Comparison of ENCODE assay signal across 10 cellular contexts in the genomic region with DNA sequence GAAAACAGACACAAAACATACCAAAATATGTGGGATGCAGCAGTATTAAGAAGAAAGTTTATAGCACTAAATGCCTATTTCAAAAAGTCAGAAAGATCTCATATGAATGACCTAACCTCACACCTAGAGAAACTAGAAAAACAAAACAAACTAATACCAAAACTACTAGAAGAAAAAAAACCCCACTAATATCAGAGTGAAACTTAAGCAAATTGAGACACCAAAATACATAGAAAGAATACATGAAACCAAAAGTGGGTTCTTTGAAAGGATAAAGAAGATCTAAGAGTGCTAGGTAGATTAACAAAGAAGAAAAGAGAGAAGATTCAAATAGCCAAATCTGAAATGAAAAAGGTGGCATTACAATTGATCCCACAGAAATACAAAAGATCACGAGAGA.
A peak's percentile ranks its signal among the peaks of the same experiment; 100 is the strongest.
DNase-seq lines count a peak whose midpoint lies in the region; ATAC-seq and TF ChIP-seq lines count a peak whose summit lies in the region.
"Had no signal": no experiment of that assay in that cellular context is flagged by ENCODE, and none has a peak within 500 bp of the region (broad histone marks: within the 10 kb centered on the region; RNA-seq: fewer than 3 reads in every experiment).

No MANE protein-coding gene starts in this region.

- no peaks in the 10 kb centered on the region for H3K36me3 ChIP-seq in OCI-LY3 (replicated peaks; ENCODE audit: low read depth, low read length)

- no peak for TF ChIP-seq CTCF in OCI-LY3 (IDR thresholded peaks at IDR 0.05; ENCODE audit: low read depth, low read length)

- H4K20me1 ChIP-seq in OCI-LY3 (ENCODE audit: insufficient read depth, low read length) = no peaks in the 10 kb centered on the region

- no peak overlapping the region for H2AFZ ChIP-seq in OCI-LY3 (ENCODE audit: low read depth, low read length)

- H3K27me3 ChIP-seq in OCI-LY3 (ENCODE audit: low read depth, low read length) = no peaks in the 10 kb centered on the region

- H3K4me1 ChIP-seq in OCI-LY3 (ENCODE audit: low read length) = peaks cover 28% of the 10 kb centered on the region

- DNase-seq in cortex of kidney (lab: John Stamatoyannopoulos, UW) (no peak), hippocampal formation (lab: John Stamatoyannopoulos, UW) (no peak)
- no peak for DNase-seq in stimulated activated naive CD4-positive, alpha-beta T cell (lab: John Stamatoyannopoulos, UW)
- DNase-seq: effector CD8-positive, alpha-beta T cell; foreskin melanocyte had no signal

- no peaks in the 10 kb centered on the region for H3K9me3 ChIP-seq in OCI-LY3 (ENCODE audit: insufficient read depth, low read length)

- no peak overlapping the region for H3K9ac ChIP-seq in OCI-LY3 (ENCODE audit: low read length)

- ATAC-seq in GM19023 (IDR thresholded peaks at IDR 0.05; ENCODE audit: unreplicated experiment) (peak; percentile 53), GM21619 (IDR thresholded peaks at IDR 0.05; ENCODE audit: unreplicated experiment) (peak; percentile 65), HG03064 (IDR thresholded peaks at IDR 0.05; ENCODE audit: low read depth, unreplicated experiment) (peak; percentile 79)
- ATAC-seq: Right ventricle myocardium inferior had no signal

- H3K4me2 ChIP-seq in OCI-LY3 (ENCODE audit: low read length) = no peak overlapping the region

- H3K27ac ChIP-seq in OCI-LY3 (ENCODE audit: low read length) = peak overlapping the region; percentile 16; the same call in 1 of the 2 replicates

- H3K79me2 ChIP-seq in OCI-LY3 (ENCODE audit: low read length) = no peaks in the 10 kb centered on the region

- H3K4me3 ChIP-seq in OCI-LY3 (ENCODE audit: low read length) = no peak overlapping the region
